ENCODE assay signal across 27 cellular contexts in genomic region chr2:86332654-86333053, GRCh38.
"Had no signal": no experiment of that assay in that cellular context is flagged by ENCODE, and none has a peak within 500 bp of the region (broad histone marks: within the 10 kb centered on the region; RNA-seq: fewer than 3 reads in every experiment).

No MANE protein-coding gene starts in this region.

- H3K9ac ChIP-seq: neural progenitor cell had no signal

- H3K4me2 ChIP-seq: neural progenitor cell had no signal

- H3K9me3 ChIP-seq: esophagus muscularis mucosa, gastrocnemius medialis, lower lobe of right lung, ovary, prostate gland, right lobe of liver, upper lobe of left lung, uterus had no signal

- H3K27ac Mint-ChIP-seq: dendritic cell treated with granulocyte-macrophage colony-stimulating factor and Interleukin-4, amounts not matched to agents 40 ng/mL and 50 ng/mL, for 4 days; effector memory CD8-positive, alpha-beta T cell; memory B cell; mesothelial cell of epicardium; neural progenitor cell; stimulated activated memory B cell treated with anti-CD40 and anti-IgM and Interleukin-4, amounts not matched to agents 10 μg/mL and 1 μg/mL and 100 μg/mL, for 72 hours; stimulated activated naive CD8-positive, alpha-beta T cell treated with anti-CD3 and anti-CD28 coated beads, Interleukin-15, Interleukin-2, amounts not matched to agents 100 ng/mL and 50 ng/mL, for 24 hours had no signal

- H3K4me3 Mint-ChIP-seq: dendritic cell treated with granulocyte-macrophage colony-stimulating factor and Interleukin-4, amounts not matched to agents 40 ng/mL and 50 ng/mL, for 4 days; effector memory CD8-positive, alpha-beta T cell; memory B cell; mesothelial cell of epicardium; neural progenitor cell; stimulated activated memory B cell treated with anti-CD40 and anti-IgM and Interleukin-4, amounts not matched to agents 10 μg/mL and 1 μg/mL and 100 μg/mL, for 72 hours; stimulated activated naive CD8-positive, alpha-beta T cell treated with anti-CD3 and anti-CD28 coated beads, Interleukin-15, Interleukin-2, amounts not matched to agents 100 ng/mL and 50 ng/mL, for 24 hours had no signal

- H3K36me3 Mint-ChIP-seq: memory B cell; mesothelial cell of epicardium; naive B cell; neural progenitor cell; stimulated activated memory B cell treated with anti-CD40 and anti-IgM and Interleukin-4, amounts not matched to agents 10 μg/mL and 1 μg/mL and 100 μg/mL, for 72 hours had no signal

- H3K9me3 Mint-ChIP-seq: dendritic cell treated with granulocyte-macrophage colony-stimulating factor and Interleukin-4, amounts not matched to agents 40 ng/mL and 50 ng/mL, for 4 days; effector memory CD8-positive, alpha-beta T cell; memory B cell; stimulated activated memory B cell treated with anti-CD40 and anti-IgM and Interleukin-4, amounts not matched to agents 10 μg/mL and 1 μg/mL and 100 μg/mL, for 72 hours; stimulated activated naive CD8-positive, alpha-beta T cell treated with anti-CD3 and anti-CD28 coated beads, Interleukin-15, Interleukin-2, amounts not matched to agents 100 ng/mL and 50 ng/mL, for 24 hours had no signal

- H3K4me1 ChIP-seq: prostate gland, uterus had no signal

- H3K27ac ChIP-seq: epithelial cell of prostate, esophagus muscularis mucosa, gastrocnemius medialis, left ventricle myocardium inferior, lower lobe of right lung, neural progenitor cell, ovary, prostate gland, right lobe of liver, spleen, tibial artery, upper lobe of left lung, uterus had no signal

- H3K36me3 ChIP-seq: esophagus muscularis mucosa, gastrocnemius medialis, left ventricle myocardium inferior, lower lobe of right lung, neural progenitor cell, ovary, prostate gland, right lobe of liver, spleen, tibial artery, upper lobe of left lung, uterus had no signal

- H3K27me3 ChIP-seq: gastrocnemius medialis, ovary, right lobe of liver, tibial artery, uterus had no signal

- FAIRE-seq: colon had no signal

- H3K4me3 ChIP-seq: esophagus muscularis mucosa, gastrocnemius medialis, left ventricle myocardium inferior, lower lobe of right lung, neural progenitor cell, ovary, prostate gland, right lobe of liver, spleen, tibial artery, upper lobe of left lung, uterus had no signal

- DNase-seq: effector memory CD8-positive, alpha-beta T cell; gastrocnemius medialis; islet precursor cell; left ventricle myocardium inferior; lower lobe of right lung; naive B cell; nucleus accumbens; ovary; retina; spleen; stimulated activated CD4-positive, alpha-beta T cell treated with anti-CD3 and anti-CD28 coated beads, Interleukin-15, amount 100 ng/mL, for 24 hours; stimulated activated CD4-positive, alpha-beta T cell treated with anti-CD3 and anti-CD28 coated beads, Interleukin-1b, Interleukin-23, amount 100 ng/mL, for 48 hours; stimulated activated CD4-positive, alpha-beta T cell treated with anti-CD3 and anti-CD28 coated beads, Interleukin-4, amount 100 ng/mL, for 24 hours; tibial artery; upper lobe of left lung; uterus had no signal

- H2AFZ ChIP-seq: neural progenitor cell had no signal
